In the genomic region with DNA sequence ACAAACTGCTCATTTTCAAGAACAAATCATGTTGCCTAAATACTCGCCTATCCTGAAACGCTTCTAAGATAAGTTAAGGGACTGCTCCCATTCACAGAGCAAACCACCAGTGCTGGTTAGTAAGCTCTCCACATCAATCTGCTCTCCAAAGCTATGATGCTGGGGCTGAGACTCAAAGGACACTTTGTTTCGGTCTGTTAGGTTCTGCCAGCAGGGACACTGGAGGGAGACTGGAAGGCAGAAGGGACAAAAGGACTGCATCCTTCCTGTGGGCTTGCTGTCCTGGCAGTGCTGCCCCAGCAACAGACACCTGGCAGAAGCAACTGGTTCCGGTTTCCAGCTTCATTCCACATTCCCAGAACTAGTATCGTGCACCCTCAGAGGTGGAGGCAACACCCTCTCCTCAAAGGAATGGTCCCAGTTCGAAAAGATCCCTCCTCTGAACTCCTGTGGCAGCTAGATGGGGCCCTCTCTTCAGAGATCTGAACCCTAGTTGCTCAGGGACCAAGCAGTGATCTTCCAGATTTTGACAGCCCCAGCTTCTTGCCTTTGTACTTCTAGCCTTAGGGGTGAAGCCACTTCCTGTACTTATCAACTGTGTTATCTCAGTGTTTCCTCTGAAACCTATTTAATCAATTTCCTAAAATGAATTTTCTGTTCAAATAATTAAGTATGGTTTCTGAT, we compare ENCODE assay signal across 12 cellular contexts.
DNase-seq lines count a peak whose midpoint lies in the region; ATAC-seq, FAIRE-seq and TF ChIP-seq lines count a peak whose summit lies in the region.
"Had no signal": no experiment of that assay in that cellular context is flagged by ENCODE, and none has a peak within 500 bp of the region (broad histone marks: within the 10 kb centered on the region; RNA-seq: fewer than 3 reads in every experiment).

No MANE protein-coding gene starts in this region.

- no peak overlapping the region for H2AK5ac ChIP-seq in mesendoderm (ENCODE audit: low read length)

- DNase-seq in CD4-positive, CD25-positive, alpha-beta regulatory T cell, result peak; percentile 6 to 82 (median 59)
- peak in 4 of 5 donors; percentile 15 to 59 (median 32) for DNase-seq in T-helper 1 cell
- no peak for DNase-seq in astrocyte (ENCODE audit: low read depth)
- peak; percentile 18 for DNase-seq in mesendoderm
- DNase-seq in NCI-H69 (lab: John Stamatoyannopoulos, UW), result no peak
- DNase-seq in PC-9, result no peak
- DNase-seq in SHP77 (lab: John Stamatoyannopoulos, UW), result no peak
- no peak for DNase-seq in coronary artery (ENCODE audit: low spot score)
- DNase-seq: cerebellar nuclear complex, DMS79 treated with DMSO at 0.1 percent for 48 hours, NCI-H524 had no signal

- FAIRE-seq in astrocyte (lab: Jason Lieb, UNC), result no peak

- no peak overlapping the region for H2AFZ ChIP-seq in astrocyte (ENCODE audit: low read depth, low read length)
- H2AFZ ChIP-seq in PC-9, result no peak overlapping the region

- intact Hi-C loops in PC-9 (cut with micrococcal nuclease; ENCODE audit: unreplicated experiment), result no loop called here

- no peak overlapping the region for H2BK5ac ChIP-seq in mesendoderm (ENCODE audit: low read length)

- H3K4me2 ChIP-seq in astrocyte (ENCODE audit: low read length) (no peak overlapping the region), mesendoderm (ENCODE audit: low read length) (no peak overlapping the region), PC-9 (no peak overlapping the region)

- TF ChIP-seq CTCF in astrocyte (IDR thresholded peaks at IDR 0.05; ENCODE audit: insufficient read depth, low read depth, low read length) (no peak), PC-9 (conservative IDR thresholded peaks at IDR 0.05) (no peak), coronary artery (IDR thresholded peaks at IDR 0.05) (no peak)

- no TSS peak for BruUV-seq in PC-9 (replicated peaks; lab: Mats Ljungman, UMichigan)

- H3K79me1 ChIP-seq in mesendoderm (ENCODE audit: low read length), result peaks cover 14% of the 10 kb centered on the region

- H3K18ac ChIP-seq in mesendoderm (ENCODE audit: low read length), result no peak overlapping the region

- H3K79me2 ChIP-seq in astrocyte (ENCODE audit: insufficient read depth, low read length), result peaks cover 35% of the 10 kb centered on the region
- peaks cover 2% of the 10 kb centered on the region for H3K79me2 ChIP-seq in mesendoderm (ENCODE audit: control insufficient read depth, insufficient read depth, low read length)
- H3K79me2 ChIP-seq in PC-9 (ENCODE audit: low read depth), result peaks cover 15% of the 10 kb centered on the region; the same call in 1 of the 2 replicates

- peak overlapping the region; percentile 70 for H3K27ac ChIP-seq in CD4-positive, CD25-positive, alpha-beta regulatory T cell (ENCODE audit: insufficient read depth, low read length, poor library complexity, severe bottlenecking)
- H3K27ac ChIP-seq in astrocyte (ENCODE audit: low read depth, low read length) (no peak overlapping the region), mesendoderm (ENCODE audit: low read depth, low read length) (no peak overlapping the region), PC-9 (no peak overlapping the region), coronary artery (no peak overlapping the region)

- H3K27me3 ChIP-seq in CD4-positive, CD25-positive, alpha-beta regulatory T cell (ENCODE audit: control insufficient read depth, insufficient read depth, low read length), result no peaks in the 10 kb centered on the region
- H3K27me3 ChIP-seq in astrocyte (ENCODE audit: insufficient read depth, low read length) (no peaks in the 10 kb centered on the region), mesendoderm (ENCODE audit: insufficient read depth, low read length, poor library complexity) (no peaks in the 10 kb centered on the region), PC-9 (ENCODE audit: insufficient read depth, low read depth) (no peaks in the 10 kb centered on the region)

- H4K20me1 ChIP-seq in astrocyte (ENCODE audit: insufficient read depth, low read length) (peaks cover 43% of the 10 kb centered on the region), PC-9 (ENCODE audit: insufficient read depth) (0 out of 2 replicates have a peak, but pooled peaks cover 10% of the 10 kb centered on the region)

- POLR2A ChIA-PET in PC-9 (lab: Charles Lee; ENCODE audit: unreplicated experiment), result no interaction called here

- H3K36me3 Mint-ChIP-seq in CD4-positive, CD25-positive, alpha-beta regulatory T cell, result peaks cover 30% of the 10 kb centered on the region
- H3K36me3 Mint-ChIP-seq in astrocyte (ENCODE audit: low read depth, unreplicated experiment), result peaks cover 28% of the 10 kb centered on the region

- H3K9ac ChIP-seq in astrocyte (ENCODE audit: low read length) (peak overlapping the region; percentile 20), mesendoderm (ENCODE audit: low read length) (no peak overlapping the region)

- no peak overlapping the region for H2BK120ac ChIP-seq in mesendoderm (ENCODE audit: low read depth, low read length)

- no peaks in the 10 kb centered on the region for H3K9me3 ChIP-seq in CD4-positive, CD25-positive, alpha-beta regulatory T cell (ENCODE audit: control insufficient read depth in 2 of 2, low read length in 2 of 2)
- no peaks in the 10 kb centered on the region for H3K9me3 ChIP-seq in astrocyte (ENCODE audit: insufficient read depth, low read depth, low read length)
- no peaks in the 10 kb centered on the region for H3K9me3 ChIP-seq in PC-9 (ENCODE audit: insufficient read depth, low read depth)

- peaks cover 42% of the 10 kb centered on the region for H3K36me3 ChIP-seq in CD4-positive, CD25-positive, alpha-beta regulatory T cell (ENCODE audit: control insufficient read depth, insufficient read depth, low read length)
- H3K36me3 ChIP-seq in astrocyte (ENCODE audit: insufficient read depth, low read length) (peaks cover 24% of the 10 kb centered on the region), mesendoderm (ENCODE audit: control insufficient read depth, insufficient read depth, low read length) (no peaks in the 10 kb centered on the region), PC-9 (ENCODE audit: low read depth) (peaks cover 29% of the 10 kb centered on the region)

- H3K4me3 ChIP-seq in CD4-positive, CD25-positive, alpha-beta regulatory T cell (ENCODE audit: low read depth, low read length), result peak overlapping the region; percentile 56
- H3K4me3 ChIP-seq in astrocyte (ENCODE audit: insufficient read depth, low read depth, low read length), result no peak overlapping the region
- H3K4me3 ChIP-seq in mesendoderm (ENCODE audit: low read length), result no peak overlapping the region
- H3K4me3 ChIP-seq in PC-9, result no peak overlapping the region
- no peak overlapping the region for H3K4me3 ChIP-seq in coronary artery

- H3K23ac ChIP-seq in mesendoderm (ENCODE audit: low read length), result no peak overlapping the region

- H3F3A ChIP-seq in PC-9 (ENCODE audit: insufficient read depth, low read depth), result peaks cover 35% of the 10 kb centered on the region

- CTCF ChIA-PET in PC-9 (lab: Charles Lee), result no interaction called here

- no peak overlapping the region for H3K56ac ChIP-seq in mesendoderm (ENCODE audit: low read length)

- peaks cover 21 to 66% (median 45%) of the 10 kb centered on the region in 4 donors for H3K4me1 Mint-ChIP-seq in CD4-positive, CD25-positive, alpha-beta regulatory T cell
- peaks cover 6% of the 10 kb centered on the region for H3K4me1 Mint-ChIP-seq in astrocyte (ENCODE audit: low read depth, unreplicated experiment)

- H3K4me1 ChIP-seq in CD4-positive, CD25-positive, alpha-beta regulatory T cell (ENCODE audit: control insufficient read depth, insufficient read depth, low read length, poor library complexity, severe bottlenecking), result peaks cover 61% of the 10 kb centered on the region
- no peaks in the 10 kb centered on the region for H3K4me1 ChIP-seq in astrocyte (ENCODE audit: insufficient read depth, low read length)
- no peaks in the 10 kb centered on the region for H3K4me1 ChIP-seq in mesendoderm (ENCODE audit: control insufficient read depth, low read depth, low read length)
- peaks cover 17% of the 10 kb centered on the region for H3K4me1 ChIP-seq in PC-9 (replicated peaks; ENCODE audit: insufficient read depth)

- no peak overlapping the region for H2BK15ac ChIP-seq in mesendoderm (replicated peaks; ENCODE audit: low read depth)

- H3K27me3 Mint-ChIP-seq in CD4-positive, CD25-positive, alpha-beta regulatory T cell, result no peaks in the 10 kb centered on the region
- H3K27me3 Mint-ChIP-seq in astrocyte (ENCODE audit: low read depth, unreplicated experiment), result no peaks in the 10 kb centered on the region

- H4K5ac ChIP-seq in mesendoderm (ENCODE audit: low read length), result no peak overlapping the region

- no peaks in the 10 kb centered on the region for H3K9me3 Mint-ChIP-seq in CD4-positive, CD25-positive, alpha-beta regulatory T cell
- H3K9me3 Mint-ChIP-seq in astrocyte (ENCODE audit: unreplicated experiment), result no peaks in the 10 kb centered on the region

- H3K27ac Mint-ChIP-seq in CD4-positive, CD25-positive, alpha-beta regulatory T cell, result peak overlapping the region; percentile 83 to 97 (median 95)
- no peak overlapping the region for H3K27ac Mint-ChIP-seq in astrocyte (ENCODE audit: unreplicated experiment)

- no peak overlapping the region for H3K4ac ChIP-seq in mesendoderm (ENCODE audit: low read depth, low read length)

- H4K8ac ChIP-seq in mesendoderm (ENCODE audit: low read depth, low read length), result no peak overlapping the region

- no CpG with 5 or more reads among the region's 6 CpGs for WGBS in mesendoderm (ENCODE audit: extremely low coverage, insufficient coverage, low lambda C conversion rate)

- peak overlapping the region; percentile 43 to 74 (median 68) for H3K4me3 Mint-ChIP-seq in CD4-positive, CD25-positive, alpha-beta regulatory T cell
- H3K4me3 Mint-ChIP-seq in astrocyte (ENCODE audit: unreplicated experiment), result no peak overlapping the region

- H3K9me2 ChIP-seq in PC-9 (ENCODE audit: insufficient read depth), result no peaks in the 10 kb centered on the region

- ATAC-seq in CD4-positive, CD25-positive, alpha-beta regulatory T cell (ENCODE audit: low read depth in 2 of 2), result peak; percentile 26 to 27
- ATAC-seq: HepG2 had no signal

Comparison
In these comparisons a context has a peak if more than half of its experiments do, and no peak if none do; other contexts are left out.
1. DNase-seq: peak in CD4-positive, CD25-positive, alpha-beta regulatory T cell (3 of 3), T-helper 1 cell (4 of 5) and mesendoderm (single experiment); none in astrocyte (single experiment), NCI-H69 (single experiment), PC-9 (0 of 2), SHP77 (0 of 2) and coronary artery (single experiment).